12 cellular contexts compared by ENCODE assay signal in genomic region chr7:40315277-40315676, GRCh38.
"Had no signal": no experiment of that assay in that cellular context is flagged by ENCODE, and none has a peak within 500 bp of the region (broad histone marks: within the 10 kb centered on the region; RNA-seq: fewer than 3 reads in every experiment).

No MANE protein-coding gene starts in this region.

- H3K27ac Mint-ChIP-seq: activated CD4-positive, alpha-beta memory T cell treated with anti-CD3 and anti-CD28 coated beads, Interleukin-2, amount 10 ng/mL, durations not matched to agents 7 days and 5 days; naive B cell; stimulated activated effector memory CD8-positive, alpha-beta T cell treated with anti-CD3 and anti-CD28 coated beads, Interleukin-12 subunit alpha, Interleukin-12 subunit beta, amount 100 ng/mL, for 72 hours had no signal

- H3K27ac ChIP-seq: cardiac muscle cell, heart right ventricle, tibial nerve had no signal

- H3K4me1 Mint-ChIP-seq: naive B cell had no signal

- H3K9me3 ChIP-seq: heart right ventricle, tibial nerve had no signal

- H3K27me3 ChIP-seq: cardiac muscle cell, heart right ventricle, tibial nerve had no signal

- H3K4me3 Mint-ChIP-seq: activated CD4-positive, alpha-beta memory T cell treated with anti-CD3 and anti-CD28 coated beads, Interleukin-2, amount 10 ng/mL, durations not matched to agents 7 days and 5 days; naive B cell; stimulated activated effector memory CD8-positive, alpha-beta T cell treated with anti-CD3 and anti-CD28 coated beads, Interleukin-12 subunit alpha, Interleukin-12 subunit beta, amount 100 ng/mL, for 72 hours had no signal

- H3K9me3 Mint-ChIP-seq: activated CD4-positive, alpha-beta memory T cell treated with anti-CD3 and anti-CD28 coated beads, Interleukin-2, amount 10 ng/mL, durations not matched to agents 7 days and 5 days; stimulated activated effector memory CD8-positive, alpha-beta T cell treated with anti-CD3 and anti-CD28 coated beads, Interleukin-12 subunit alpha, Interleukin-12 subunit beta, amount 100 ng/mL, for 72 hours had no signal

- H3K4me3 ChIP-seq: cardiac muscle cell, heart right ventricle, tibial nerve had no signal

- H3K4me1 ChIP-seq: heart right ventricle, tibial nerve had no signal

- H3K27me3 Mint-ChIP-seq: activated CD4-positive, alpha-beta memory T cell treated with anti-CD3 and anti-CD28 coated beads, Interleukin-2, amount 10 ng/mL, durations not matched to agents 7 days and 5 days had no signal

- ATAC-seq: heart right ventricle; right cardiac atrium; stimulated activated effector memory CD8-positive, alpha-beta T cell treated with anti-CD3 and anti-CD28 coated beads, Interleukin-12 subunit alpha, Interleukin-12 subunit beta, amount 100 ng/mL, for 72 hours had no signal

- H3K36me3 ChIP-seq: cardiac muscle cell, heart right ventricle, tibial nerve had no signal

- DNase-seq: activated CD4-positive, alpha-beta memory T cell treated with anti-CD3 and anti-CD28 coated beads, Interleukin-2, amount 10 ng/mL, durations not matched to agents 7 days and 5 days; activated CD8-positive, alpha-beta memory T cell treated with anti-CD3 and anti-CD28 coated beads, Interleukin-2, amount 50 U/mL, for 4 hours; activated naive CD4-positive, alpha-beta T cell; aorta; heart right ventricle; naive B cell; posterior cingulate gyrus; right cardiac atrium; SW 1271 had no signal

- H3K36me3 Mint-ChIP-seq: naive B cell; stimulated activated effector memory CD8-positive, alpha-beta T cell treated with anti-CD3 and anti-CD28 coated beads, Interleukin-12 subunit alpha, Interleukin-12 subunit beta, amount 100 ng/mL, for 72 hours had no signal
